In genomic region chr13:24181991-24182702, GRCh38 we compare ENCODE assay signal across 1 cellular context.
TF ChIP-seq lines count a peak whose summit lies in the region.

No MANE protein-coding gene starts in this region.

TF ChIP-seq in HepG2, 621 proteins besides CTCF, POLR2A, EP300 and RAD21 (continued from another document and continues in another):
- no peak; the same call in 1 of the 2 replicates for TF ChIP-seq ZNF687 (CRISPR knock-in tag; IDR thresholded peaks at IDR 0.05)
- TF ChIP-seq RELA (CRISPR knock-in tag; IDR thresholded peaks at IDR 0.05) = no peak
- no peak for TF ChIP-seq ZNF577 (CRISPR knock-in tag; IDR thresholded peaks at IDR 0.05; ENCODE audit: borderline replicate concordance, low read depth)
- 0 out of 2 replicates have a peak, but pooled peaks have one; percentile 19 for TF ChIP-seq TBP (CRISPR knock-in tag; IDR thresholded peaks at IDR 0.05)
- no peak for TF ChIP-seq ZNF30 (CRISPR knock-in tag; IDR thresholded peaks at IDR 0.05)
- TF ChIP-seq ZBTB39 (CRISPR knock-in tag; IDR thresholded peaks at IDR 0.05) = no peak
- TF ChIP-seq ZNF274 (CRISPR knock-in tag; IDR thresholded peaks at IDR 0.05) = no peak
- no peak for TF ChIP-seq FOXK2 (IDR thresholded peaks at IDR 0.05)
- TF ChIP-seq SNAPC2 (CRISPR knock-in tag; IDR thresholded peaks at IDR 0.05) = no peak
- TF ChIP-seq ZBTB1 (CRISPR knock-in tag; IDR thresholded peaks at IDR 0.05; ENCODE audit: borderline replicate concordance) = no peak
- peak; percentile 20; the same call in 1 of the 2 replicates for TF ChIP-seq IKZF5 (CRISPR knock-in tag; IDR thresholded peaks at IDR 0.05)
- TF ChIP-seq NFKB2 (CRISPR knock-in tag; IDR thresholded peaks at IDR 0.05; ENCODE audit: borderline replicate concordance) = no peak
- TF ChIP-seq ZNF773 (CRISPR knock-in tag; IDR thresholded peaks at IDR 0.05; ENCODE audit: borderline replicate concordance) = no peak
- no peak for TF ChIP-seq ZNF784 (CRISPR knock-in tag; IDR thresholded peaks at IDR 0.05; ENCODE audit: borderline replicate concordance)
- TF ChIP-seq ZNF660 (CRISPR knock-in tag; IDR thresholded peaks at IDR 0.05; ENCODE audit: borderline replicate concordance, low read depth) = no peak
- 0 out of 2 replicates have a peak, but pooled peaks have one; percentile 55 for TF ChIP-seq ZSCAN29 (CRISPR knock-in tag; conservative IDR thresholded peaks at IDR 0.05)
- TF ChIP-seq ZGPAT (CRISPR knock-in tag; IDR thresholded peaks at IDR 0.05) = no peak
- no peak for TF ChIP-seq NCOA1 (CRISPR knock-in tag; IDR thresholded peaks at IDR 0.05)
- peak; percentile 61; the same call in 1 of the 2 replicates for TF ChIP-seq TFE3 (CRISPR knock-in tag; IDR thresholded peaks at IDR 0.05)
- no peak for TF ChIP-seq FIP1L1 (IDR thresholded peaks at IDR 0.05; ENCODE audit: borderline replicate concordance, insufficient read depth, low read depth, low read length)
- no peak for TF ChIP-seq SP140L (CRISPR knock-in tag; IDR thresholded peaks at IDR 0.05; ENCODE audit: borderline replicate concordance)
- TF ChIP-seq ZNF431 (CRISPR knock-in tag; IDR thresholded peaks at IDR 0.05; ENCODE audit: borderline replicate concordance, low read depth) = no peak
- TF ChIP-seq ZBTB7B (CRISPR knock-in tag; IDR thresholded peaks at IDR 0.05) = no peak
- TF ChIP-seq KDM6A (CRISPR knock-in tag; IDR thresholded peaks at IDR 0.05; ENCODE audit: low read depth) = no peak
- no peak for TF ChIP-seq MIER2 (CRISPR knock-in tag; IDR thresholded peaks at IDR 0.05)
- no peak for TF ChIP-seq ZFP41 (CRISPR knock-in tag; IDR thresholded peaks at IDR 0.05; ENCODE audit: borderline replicate concordance)
- TF ChIP-seq ZNF251 (CRISPR knock-in tag; IDR thresholded peaks at IDR 0.05) = no peak
- TF ChIP-seq TRIM24 (CRISPR knock-in tag; IDR thresholded peaks at IDR 0.05) = no peak
- no peak for TF ChIP-seq KLF13 (CRISPR knock-in tag; IDR thresholded peaks at IDR 0.05)
- no peak for TF ChIP-seq LRRFIP1 (CRISPR knock-in tag; conservative IDR thresholded peaks at IDR 0.05)
- no peak for TF ChIP-seq ZNF644 (CRISPR knock-in tag; IDR thresholded peaks at IDR 0.05; ENCODE audit: low read depth)
- 0 out of 2 replicates have a peak, but pooled peaks have one; percentile 42 for TF ChIP-seq ZNF224 (CRISPR knock-in tag; IDR thresholded peaks at IDR 0.05)
- TF ChIP-seq ZFP36L2 (CRISPR knock-in tag; IDR thresholded peaks at IDR 0.05) = no peak
- TF ChIP-seq PLRG1 (conservative IDR thresholded peaks at IDR 0.05) = no peak
- TF ChIP-seq ZNF75D (CRISPR knock-in tag; IDR thresholded peaks at IDR 0.05; ENCODE audit: borderline replicate concordance) = no peak
- TF ChIP-seq ZBTB14 (CRISPR knock-in tag; IDR thresholded peaks at IDR 0.05) = no peak
- TF ChIP-seq ARID4A (CRISPR knock-in tag; IDR thresholded peaks at IDR 0.05; ENCODE audit: borderline replicate concordance) = no peak; the same call in 1 of the 2 replicates
- TF ChIP-seq SOX5 (CRISPR knock-in tag; IDR thresholded peaks at IDR 0.05; ENCODE audit: borderline replicate concordance) = no peak
